Comparison of ENCODE assay signal across 14 cellular contexts in genomic region chr9:72540348-72540873, GRCh38. TPM values are rescaled to one million over a fixed set of nuclear protein-coding genes. Genes with fewer than 3 reads are reported as not detected.
DNase-seq lines count a peak whose midpoint lies in the region; ATAC-seq, FAIRE-seq and TF ChIP-seq lines count a peak whose summit lies in the region.
"Had no signal": no experiment of that assay in that cellular context is flagged by ENCODE, and none has a peak within 500 bp of the region (broad histone marks: within the 10 kb centered on the region; RNA-seq: fewer than 3 reads in every experiment).

No MANE protein-coding gene starts in this region.

- no peaks in the 10 kb centered on the region for H3K9me3 ChIP-seq in body of pancreas
- H3K9me3 ChIP-seq: gastrocnemius medialis had no signal

- no peaks in the 10 kb centered on the region for H3K79me2 ChIP-seq in ACC112 (ENCODE audit: control insufficient read depth, insufficient read depth, low read length, unreplicated experiment)

- H3K27me3 ChIP-seq in ACC112 (ENCODE audit: insufficient read depth, low read length): no peaks in the 10 kb centered on the region
- H3K27me3 ChIP-seq in body of pancreas: no peaks in the 10 kb centered on the region
- H3K27me3 ChIP-seq: BLaER1, gastrocnemius medialis had no signal

- intact Hi-C loops in body of pancreas (cut with DNase I): no loop called here

- peak overlapping the region; percentile 70 for H3K27ac Mint-ChIP-seq in HFFc6
- no peak overlapping the region for H3K27ac Mint-ChIP-seq in T-helper 2 cell treated with Interferon-gamma antibody and Interleukin-4, amounts not matched to agents 5 μg/mL and 100 μg/mL, for 36 hours
- no peak overlapping the region for H3K27ac Mint-ChIP-seq in effector memory CD8-positive, alpha-beta T cell
- H3K27ac Mint-ChIP-seq: brain, T-helper 17 cell had no signal

- DNase-seq in HFFc6: peak; percentile 68
- peak in 2 of 4 donors; percentile 23 to 41 for DNase-seq in body of pancreas
- no peak for DNase-seq in left lobe of liver (ENCODE audit: low spot score)
- no peak for DNase-seq in T-helper 2 cell treated with Interferon-gamma antibody and Interleukin-4, amounts not matched to agents 5 μg/mL and 100 μg/mL, for 36 hours (ENCODE audit: low spot score)
- no peak for DNase-seq in D721Med (ENCODE audit: insufficient read length, low spot score)
- DNase-seq in HuH-7.5 (ENCODE audit: low spot score): no peak
- no peak for DNase-seq in effector memory CD8-positive, alpha-beta T cell
- DNase-seq: gastrocnemius medialis, T-helper 17 cell had no signal

- H3K36me3 Mint-ChIP-seq in HFFc6 (ENCODE audit: low read depth): peaks cover 10% of the 10 kb centered on the region
- H3K36me3 Mint-ChIP-seq in T-helper 2 cell treated with Interferon-gamma antibody and Interleukin-4, amounts not matched to agents 5 μg/mL and 100 μg/mL, for 36 hours (ENCODE audit: low read depth): peaks cover 5% of the 10 kb centered on the region
- no peaks in the 10 kb centered on the region for H3K36me3 Mint-ChIP-seq in effector memory CD8-positive, alpha-beta T cell (ENCODE audit: insufficient read depth)
- H3K36me3 Mint-ChIP-seq: brain had no signal

- H3K4me3 ChIP-seq in ACC112 (ENCODE audit: low read depth, low read length): no peak overlapping the region
- no peak overlapping the region for H3K4me3 ChIP-seq in body of pancreas
- H3K4me3 ChIP-seq: BLaER1, gastrocnemius medialis had no signal

- H3K4me1 ChIP-seq in ACC112 (ENCODE audit: control insufficient read depth, insufficient read depth, low read length, unreplicated experiment) (peaks cover 17% of the 10 kb centered on the region), body of pancreas (peaks cover 10% of the 10 kb centered on the region)
- H3K4me1 ChIP-seq: BLaER1, gastrocnemius medialis had no signal

- H3K36me3 ChIP-seq in ACC112 (ENCODE audit: insufficient read depth, low read length) (no peaks in the 10 kb centered on the region), body of pancreas (replicated peaks in 1 of 2; ENCODE audit: insufficient read depth in 1 of 2, low read depth in 2 of 2) (no peaks in the 10 kb centered on the region)
- H3K36me3 ChIP-seq: BLaER1, gastrocnemius medialis had no signal

- peak overlapping the region; percentile 0; the same call in 1 of the 2 replicates for H3K4me3 Mint-ChIP-seq in HFFc6
- no peak overlapping the region for H3K4me3 Mint-ChIP-seq in T-helper 2 cell treated with Interferon-gamma antibody and Interleukin-4, amounts not matched to agents 5 μg/mL and 100 μg/mL, for 36 hours
- no peak overlapping the region for H3K4me3 Mint-ChIP-seq in effector memory CD8-positive, alpha-beta T cell
- H3K4me3 Mint-ChIP-seq: brain, T-helper 17 cell had no signal

- H3K27ac ChIP-seq in ACC112 (ENCODE audit: low read depth, low read length): no peak overlapping the region
- H3K27ac ChIP-seq in body of pancreas: peak overlapping the region in 1 of 4 donors; percentile 48
- H3K27ac ChIP-seq: BLaER1, gastrocnemius medialis had no signal

- peaks cover 10% of the 10 kb centered on the region for H3K9me3 Mint-ChIP-seq in HFFc6
- H3K9me3 Mint-ChIP-seq in T-helper 2 cell treated with Interferon-gamma antibody and Interleukin-4, amounts not matched to agents 5 μg/mL and 100 μg/mL, for 36 hours: peaks cover 7% of the 10 kb centered on the region
- H3K9me3 Mint-ChIP-seq in effector memory CD8-positive, alpha-beta T cell: no peaks in the 10 kb centered on the region

- WGBS in body of pancreas, 2 donors: 34 to 35% methylated on average over 6 of the region's 6 CpGs

- H3K4me1 Mint-ChIP-seq in HFFc6 (ENCODE audit: low read depth): peaks cover 58% of the 10 kb centered on the region
- H3K4me1 Mint-ChIP-seq in T-helper 2 cell treated with Interferon-gamma antibody and Interleukin-4, amounts not matched to agents 5 μg/mL and 100 μg/mL, for 36 hours (ENCODE audit: low read depth): peaks cover 24% of the 10 kb centered on the region
- no peaks in the 10 kb centered on the region for H3K4me1 Mint-ChIP-seq in effector memory CD8-positive, alpha-beta T cell (ENCODE audit: low read depth in 2 of 2)
- H3K4me1 Mint-ChIP-seq: brain, T-helper 17 cell had no signal

- H3K27me3 Mint-ChIP-seq in HFFc6 (ENCODE audit: insufficient read depth): no peaks in the 10 kb centered on the region
- no peaks in the 10 kb centered on the region for H3K27me3 Mint-ChIP-seq in T-helper 2 cell treated with Interferon-gamma antibody and Interleukin-4, amounts not matched to agents 5 μg/mL and 100 μg/mL, for 36 hours (ENCODE audit: low read depth)
- no peaks in the 10 kb centered on the region for H3K27me3 Mint-ChIP-seq in effector memory CD8-positive, alpha-beta T cell
- H3K27me3 Mint-ChIP-seq: brain, T-helper 17 cell had no signal

- peak overlapping the region; percentile 42 for H2AFZ ChIP-seq in ACC112 (ENCODE audit: low read length, unreplicated experiment)

- FAIRE-seq in D721Med (lab: Jason Lieb, UNC): no peak
- FAIRE-seq: GM19239 had no signal

- TF ChIP-seq CTCF in HFFc6 (IDR thresholded peaks at IDR 0.05) (no peak), body of pancreas (IDR thresholded peaks at IDR 0.05) (no peak), D721Med (IDR thresholded peaks at IDR 0.05; ENCODE audit: insufficient read depth, missing control alignments) (no peak)

- ATAC-seq in body of pancreas (peak; percentile 57), left lobe of liver (peak; percentile 63)
- no peak for ATAC-seq in effector memory CD8-positive, alpha-beta T cell (replicated peaks)
- ATAC-seq: gastrocnemius medialis, T-helper 17 cell had no signal

- TF ChIP-seq POLR2A in body of pancreas (IDR thresholded peaks at IDR 0.05): no peak

RNA-seq across cellular contexts. Expression of gene TMC1, which starts 19.0 kb away (rescaled TPM):
- total RNA-seq in HFFc6 (2021; fragmentation: NEBNext Ultra II Directional; extraction: Animal tissue kit (Norgen Biotek cat#: 25700)): 1 to 10 TPM in 2 of 6 experiments, under 1 TPM in 4; 0.09 to 1.1 (median 0.65) TPM
- total RNA-seq in body of pancreas (not detected), left lobe of liver (0.18 TPM)
- total RNA-seq: mucosa of gallbladder, T-helper 17 cell had no signal
